Comparison of ENCODE assay signal across 7 cellular contexts in genomic region chr17:731644-731942, GRCh38. TPM values are rescaled to one million over a fixed set of nuclear protein-coding genes. Genes with fewer than 3 reads are reported as not detected.
DNase-seq lines count a peak whose midpoint lies in the region; ATAC-seq and TF ChIP-seq lines count a peak whose summit lies in the region.
"Not testable (repeated sequence)": the region's sequence is repeated elsewhere in the genome, so short reads cannot be mapped to it uniquely, and the experiment has no call there.

No MANE protein-coding gene starts in this region.

- peak overlapping the region; percentile 79 for H3K4me2 ChIP-seq in mammary epithelial cell (ENCODE audit: insufficient read depth, low read depth, low read length)

- H3K79me2 ChIP-seq in mammary epithelial cell (ENCODE audit: insufficient read depth, low read length): peaks cover 56% of the 10 kb centered on the region

- not testable (repeated sequence) for TF ChIP-seq POLR2A in gastrocnemius medialis (IDR thresholded peaks at IDR 0.05)

- TF ChIP-seq CTCF in mammary epithelial cell (conservative IDR thresholded peaks at IDR 0.05 in 1 of 2, IDR thresholded peaks at IDR 0.05 in 1 of 2; ENCODE audit: extremely low read depth in 1 of 2, insufficient read depth in 1 of 2, low read depth in 1 of 2, low read length in 2 of 2); gastrocnemius medialis (IDR thresholded peaks at IDR 0.05 in 4 of 5, conservative IDR thresholded peaks at IDR 0.05 in 1 of 5): not testable (repeated sequence)

- H4K20me1 ChIP-seq in mammary epithelial cell (ENCODE audit: insufficient read depth, low read length): not testable (repeated sequence)

- H2AFZ ChIP-seq in mammary epithelial cell (ENCODE audit: low read depth, low read length): peak overlapping the region; percentile 80

- H3K4me3 ChIP-seq in mammary epithelial cell (replicated peaks in 1 of 3; ENCODE audit: insufficient read depth in 1 of 3, low read depth in 2 of 3, low read length in 3 of 3) (peak overlapping the region; percentile 55 to 85 (median 79)), mesodermal cell (ENCODE audit: extremely low read depth, insufficient read depth, low read length, poor library complexity, severe bottlenecking) (peak overlapping the region; percentile 75), gastrocnemius medialis (peak overlapping the region; percentile 67 to 76 (median 72))

- not testable (repeated sequence) for H3K27me3 ChIP-seq in mammary epithelial cell (ENCODE audit: insufficient read depth, low read length); gastrocnemius medialis

- CTCF ChIA-PET in mammary epithelial cell (lab: Charles Lee; ENCODE audit: low non-redundant PET): not testable (repeated sequence)

- H3K27ac ChIP-seq in KOPT-K1 (ENCODE audit: low read depth, low read length, poor library complexity, severe bottlenecking) (peak overlapping the region; percentile 30), mammary epithelial cell (ENCODE audit: insufficient read depth, low read depth, low read length) (peak overlapping the region; percentile 98), gastrocnemius medialis (peak overlapping the region; percentile 52 to 68 (median 60))
- H3K27ac ChIP-seq in mesodermal cell (ENCODE audit: low read depth, low read length, severe bottlenecking): not testable (repeated sequence)

- intact Hi-C loops in mammary epithelial cell (cut with micrococcal nuclease) (loop anchor here (5.0 kb wide), 1 partner anchor 251 kb away; no protein-coding TSS in a partner anchor), gastrocnemius medialis (cut with DNase I; ENCODE audit: low total_unique reads) (loop anchor here (5.0 kb wide), 1 partner anchor 246 kb away; the partner anchor contains the start of gene NXN)

- not testable (repeated sequence) for BruUV-seq in mammary epithelial cell (replicated peaks; lab: Mats Ljungman, UMichigan)

- not testable (repeated sequence) for H3K9me3 ChIP-seq in KOPT-K1 (ENCODE audit: insufficient read depth, low read length, poor library complexity, severe bottlenecking); mammary epithelial cell (replicated peaks; ENCODE audit: insufficient read depth, low read length); mesodermal cell (ENCODE audit: control insufficient read depth, low read length); gastrocnemius medialis

- peak; percentile 11 for DNase-seq in activated CD4-positive, alpha-beta T cell treated with anti-CD3 and anti-CD28 coated beads for 48 hours
- DNase-seq in mammary epithelial cell, gastrocnemius medialis: not testable (repeated sequence)
- DNase-seq in foreskin melanocyte: peak; percentile 9

- WGBS in mammary epithelial cell (ENCODE audit: low coverage, missing lambda C conversion rate): 23% methylated on average over 7 of the region's 16 CpGs
- WGBS in mesodermal cell (ENCODE audit: insufficient coverage in 2 of 2), 2 experiments: 49 to 54% methylated on average over 10 to 12 of the region's 16 CpGs

- H3K4me1 ChIP-seq in mammary epithelial cell (ENCODE audit: insufficient read depth, low read length): peaks cover 41% of the 10 kb centered on the region
- not testable (repeated sequence) for H3K4me1 ChIP-seq in mesodermal cell (ENCODE audit: control insufficient read depth, insufficient read depth, low read length, poor library complexity, severe bottlenecking)
- H3K4me1 ChIP-seq in gastrocnemius medialis: peaks cover 9 to 12% of the 10 kb centered on the region in 2 donors

- in situ Hi-C loops in mammary epithelial cell (cut with MboI; ENCODE audit: low sequenced_read_pairs in 2 of 2); gastrocnemius medialis (cut with MboI; ENCODE audit: low sequenced_read_pairs in 4 of 4): not testable (repeated sequence)

- ATAC-seq in GM18868 (IDR thresholded peaks at IDR 0.05; ENCODE audit: unreplicated experiment): peak; percentile 21
- ATAC-seq in gastrocnemius medialis: not testable (repeated sequence)

- dilution Hi-C loops in mammary epithelial cell (cut with HindIII; ENCODE audit: low sequenced_read_pairs): not testable (repeated sequence)

- H3K36me3 ChIP-seq in KOPT-K1 (ENCODE audit: insufficient read depth, low read length): peaks cover 16% of the 10 kb centered on the region
- H3K36me3 ChIP-seq in mammary epithelial cell (ENCODE audit: insufficient read depth, low read length); gastrocnemius medialis: not testable (repeated sequence)
- peaks cover 26% of the 10 kb centered on the region for H3K36me3 ChIP-seq in mesodermal cell (ENCODE audit: control insufficient read depth, insufficient read depth, low read length)

- peak overlapping the region; percentile 60 for H3K9ac ChIP-seq in mammary epithelial cell (ENCODE audit: insufficient read depth, low read length)

RNA-seq across cellular contexts. Expression of gene TLCD3A, which starts 0.8 kb away (rescaled TPM):
- total RNA-seq in mammary epithelial cell (10 to 100 TPM; 24.2 to 41.1 TPM), gastrocnemius medialis (1 to 10 TPM in 2 of 4 donors, under 1 TPM in 2; 0.39 to 1.4 (median 0.86) TPM)
- polyA plus RNA-seq in mammary epithelial cell: 62.5 TPM
- 86.8 TPM for polyA minus RNA-seq in mammary epithelial cell
- polyA plus RNA-seq in mesodermal cell (2013, experiment 1 of 2): 18.1 TPM
- 17.0 TPM for polyA plus RNA-seq in mesodermal cell (2013, experiment 2 of 2)

RNA-seq across cellular contexts. Expression of gene VPS53, which starts 17.0 kb away (rescaled TPM):
- 100 to 1,000 TPM in 1 of 2 donors, 10 to 100 TPM in 1; 48.3 to 112 TPM for total RNA-seq in mammary epithelial cell
- 30.6 TPM for polyA plus RNA-seq in mammary epithelial cell
- polyA minus RNA-seq in mammary epithelial cell: 221 TPM
- 38.0 TPM for polyA plus RNA-seq in mesodermal cell (2013, experiment 1 of 2)
- polyA plus RNA-seq in mesodermal cell (2013, experiment 2 of 2): 32.0 TPM
- 10 to 100 TPM; 18.0 to 24.1 (median 21.0) TPM for total RNA-seq in gastrocnemius medialis

RNA-seq across cellular contexts. Expression of gene GEMIN4, which starts 20.5 kb away (rescaled TPM):
- total RNA-seq in mammary epithelial cell (10 to 100 TPM; 17.0 to 31.4 TPM), gastrocnemius medialis (10 to 100 TPM; 10.6 to 21.6 (median 18.9) TPM)
- 31.1 TPM for polyA plus RNA-seq in mammary epithelial cell
- polyA minus RNA-seq in mammary epithelial cell: 102 TPM
- 18.2 TPM for polyA plus RNA-seq in mesodermal cell (2013, experiment 1 of 2)
- polyA plus RNA-seq in mesodermal cell (2013, experiment 2 of 2): 17.9 TPM

RNA-seq across cellular contexts. Expression of gene GLOD4, which starts 50.5 kb away (rescaled TPM):
- total RNA-seq in mammary epithelial cell (10 to 100 TPM; 33.3 to 62.7 TPM), gastrocnemius medialis (10 to 100 TPM; 17.6 to 38.1 (median 22.8) TPM)
- 37.9 TPM for polyA plus RNA-seq in mammary epithelial cell
- 25.1 TPM for polyA minus RNA-seq in mammary epithelial cell
- 51.8 TPM for polyA plus RNA-seq in mesodermal cell (2013, experiment 1 of 2)
- 50.5 TPM for polyA plus RNA-seq in mesodermal cell (2013, experiment 2 of 2)

RNA-seq across cellular contexts. Expression of gene MRM3, which starts 50.6 kb away (rescaled TPM):
- total RNA-seq in mammary epithelial cell: 10 to 100 TPM; 14.6 to 15.3 TPM
- 11.8 TPM for polyA plus RNA-seq in mammary epithelial cell
- 2.7 TPM for polyA minus RNA-seq in mammary epithelial cell
- polyA plus RNA-seq in mesodermal cell (2013, experiment 1 of 2): 12.1 TPM
- 12.9 TPM for polyA plus RNA-seq in mesodermal cell (2013, experiment 2 of 2)
- 10 to 100 TPM; 24.2 to 58.2 (median 33.0) TPM for total RNA-seq in gastrocnemius medialis

Comparison
In these comparisons a context has a peak if more than half of its experiments do, and no peak if none do; other contexts are left out.
1. RNA of gene TLCD3A, which starts 0.8 kb away (total RNA-seq): 24.2 to 41.1 TPM in mammary epithelial cell; 0.39 to 1.4 TPM in gastrocnemius medialis; every median in the first group is over 10 times any median in the second.
2. Peak in every context shown above with its lines, with median percentiles within 50 percentile points of each other: H3K4me3 ChIP-seq.